Comparison of ENCODE assay signal across 8 cellular contexts in the genomic region with DNA sequence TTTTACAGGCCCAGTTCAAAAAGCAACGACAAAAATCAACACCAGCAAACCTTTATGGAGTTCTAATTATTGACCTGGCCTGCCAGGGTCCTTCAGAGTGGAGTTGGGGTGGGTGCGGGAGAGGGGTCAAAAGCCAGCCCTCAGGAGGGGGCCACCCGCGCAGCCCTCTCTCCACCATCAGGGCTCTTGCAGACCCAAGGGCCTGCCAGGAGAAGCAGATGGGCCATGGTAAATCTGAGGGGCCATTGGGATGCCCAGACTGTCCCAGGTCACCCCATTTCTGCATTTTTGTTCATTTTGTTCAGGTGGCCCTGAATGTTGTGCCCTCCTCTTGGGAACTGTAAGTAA.
DNase-seq lines count a peak whose midpoint lies in the region; ATAC-seq and TF ChIP-seq lines count a peak whose summit lies in the region.

No MANE protein-coding gene starts in this region.

- peak overlapping the region; percentile 58 for H3K4me3 ChIP-seq in iPS-18a (ENCODE audit: low read length)
- peak overlapping the region; percentile 57 to 72 (median 64) for H3K4me3 ChIP-seq in stomach

- POLR2A ChIA-PET in activated CD8-positive, alpha-beta T cell treated with anti-CD3 and anti-CD28 coated beads for 36 hours (lab: Charles Lee): interaction anchor here (0.7 to 3.4 kb wide), 4 partner anchors 32 to 262 kb away, joined by 3 to 16 read pairs (median 3); a partner anchor contains a TSS

- intact Hi-C loops in activated CD8-positive, alpha-beta T cell treated with anti-CD3 and anti-CD28 coated beads for 36 hours (cut with micrococcal nuclease): loop anchor here (2.0 kb wide), 1 partner anchor 32 kb away; no protein-coding TSS in a partner anchor
- intact Hi-C loops in stomach (cut with DNase I; ENCODE audit: low total_unique reads): loop anchor here (10.0 kb wide), 1 partner anchor 126 kb away; a partner anchor contains a TSS

- WGBS in stomach, 5 donors: 53 to 64% (median 55%) methylated on average over 3 to 4 of the region's 4 CpGs

- DNase-seq in activated T-cell treated with anti-CD3 and anti-CD28 coated beads, Interleukin-2, amount 50 U/mL, for 24 hours: no peak
- no peak for DNase-seq in activated T-cell treated with anti-CD3 and anti-CD28 coated beads for 4 hours
- DNase-seq in activated CD8-positive, alpha-beta T cell treated with anti-CD3 and anti-CD28 coated beads for 36 hours: no peak
- no peak for DNase-seq in stomach
- no peak for DNase-seq in pons (ENCODE audit: low spot score)

- TF ChIP-seq POLR2A in stomach (IDR thresholded peaks at IDR 0.05): no peak

- H3K9me3 ChIP-seq in iPS-18a (ENCODE audit: control insufficient read depth, low read depth, low read length): no peaks in the 10 kb centered on the region
- H3K9me3 ChIP-seq in stomach: no peaks in the 10 kb centered on the region

- H3K4me1 Mint-ChIP-seq in activated T-cell treated with anti-CD3 and anti-CD28 coated beads, Interleukin-2, amount 50 U/mL, for 24 hours (ENCODE audit: low read depth): peaks cover 7% of the 10 kb centered on the region
- H3K4me1 Mint-ChIP-seq in activated CD8-positive, alpha-beta T cell treated with anti-CD3 and anti-CD28 coated beads for 36 hours (ENCODE audit: low read depth): peaks cover 6% of the 10 kb centered on the region

- no peaks in the 10 kb centered on the region for H3K36me3 Mint-ChIP-seq in activated T-cell treated with anti-CD3 and anti-CD28 coated beads, Interleukin-2, amount 50 U/mL, for 24 hours (ENCODE audit: low read depth)
- H3K36me3 Mint-ChIP-seq in activated CD8-positive, alpha-beta T cell treated with anti-CD3 and anti-CD28 coated beads for 36 hours (ENCODE audit: low read depth): no peaks in the 10 kb centered on the region

- no peak overlapping the region for H3K9ac ChIP-seq in iPS-18a (ENCODE audit: low read length)

- H3K27ac ChIP-seq in iPS-18a (ENCODE audit: low read length) (no peak overlapping the region), stomach (peak overlapping the region in 1 of 5 donors; percentile 81)

- TF ChIP-seq CTCF in activated CD8-positive, alpha-beta T cell treated with anti-CD3 and anti-CD28 coated beads for 36 hours (IDR thresholded peaks at IDR 0.05): no peak
- no peak for TF ChIP-seq CTCF in stomach (IDR thresholded peaks at IDR 0.05)

- CTCF ChIA-PET in activated CD8-positive, alpha-beta T cell treated with anti-CD3 and anti-CD28 coated beads for 36 hours (lab: Charles Lee): interaction anchor here (0.5 to 5.6 kb wide), 22 partner anchors 9 to 299 kb away, joined by 3 to 153 read pairs (median 15); a partner anchor contains a TSS

- H3K9me3 Mint-ChIP-seq in activated T-cell treated with anti-CD3 and anti-CD28 coated beads, Interleukin-2, amount 50 U/mL, for 24 hours: no peaks in the 10 kb centered on the region
- no peaks in the 10 kb centered on the region for H3K9me3 Mint-ChIP-seq in activated CD8-positive, alpha-beta T cell treated with anti-CD3 and anti-CD28 coated beads for 36 hours

- no peak for ATAC-seq in activated CD8-positive, alpha-beta T cell treated with anti-CD3 and anti-CD28 coated beads for 36 hours
- ATAC-seq in GM21825 (IDR thresholded peaks at IDR 0.05; ENCODE audit: unreplicated experiment): no peak
- ATAC-seq in HG03342 (IDR thresholded peaks at IDR 0.05; ENCODE audit: unreplicated experiment): no peak

- no peak overlapping the region for H3K27ac Mint-ChIP-seq in activated T-cell treated with anti-CD3 and anti-CD28 coated beads, Interleukin-2, amount 50 U/mL, for 24 hours
- H3K27ac Mint-ChIP-seq in activated CD8-positive, alpha-beta T cell treated with anti-CD3 and anti-CD28 coated beads for 36 hours: peak overlapping the region; percentile 30

- peaks cover 2% of the 10 kb centered on the region for H3K27me3 Mint-ChIP-seq in activated T-cell treated with anti-CD3 and anti-CD28 coated beads, Interleukin-2, amount 50 U/mL, for 24 hours
- no peaks in the 10 kb centered on the region for H3K27me3 Mint-ChIP-seq in activated CD8-positive, alpha-beta T cell treated with anti-CD3 and anti-CD28 coated beads for 36 hours

- H3K27me3 ChIP-seq in iPS-18a (ENCODE audit: control insufficient read depth, insufficient read depth, low read length): peaks cover 23% of the 10 kb centered on the region
- peaks cover 0 to 33% (median 0%) of the 10 kb centered on the region in 3 donors for H3K27me3 ChIP-seq in stomach

- peak overlapping the region; percentile 78 for H3K4me3 Mint-ChIP-seq in activated T-cell treated with anti-CD3 and anti-CD28 coated beads, Interleukin-2, amount 50 U/mL, for 24 hours
- peak overlapping the region; percentile 79 for H3K4me3 Mint-ChIP-seq in activated CD8-positive, alpha-beta T cell treated with anti-CD3 and anti-CD28 coated beads for 36 hours

- no peaks in the 10 kb centered on the region for H3K4me1 ChIP-seq in iPS-18a (ENCODE audit: control insufficient read depth, low read depth, low read length)
- peaks cover 0 to 30% (median 14%) of the 10 kb centered on the region in 4 donors for H3K4me1 ChIP-seq in stomach

- no peaks in the 10 kb centered on the region for H3K36me3 ChIP-seq in iPS-18a (ENCODE audit: control insufficient read depth, low read depth, low read length)
- H3K36me3 ChIP-seq in stomach: no peaks in the 10 kb centered on the region

- no peak for TF ChIP-seq EP300 in stomach (IDR thresholded peaks at IDR 0.05)
